ENCODE assay signal across 1 cellular context in genomic region chr19:47225746-47226425, GRCh38.
TF ChIP-seq lines count a peak whose summit lies in the region.

No MANE protein-coding gene starts in this region.

TF ChIP-seq in K562, 482 proteins besides CTCF, POLR2A, EP300 and RAD21 (continued from another document and continues in another):
- TF ChIP-seq ZBTB11 (CRISPR knock-in tag; IDR thresholded peaks at IDR 0.05) (0 out of 6 replicates have a peak, but pooled peaks of 1 of the 3 experiments have one; percentile 30), ZBTB7A (IDR thresholded peaks at IDR 0.05; ENCODE audit: borderline replicate concordance, control insufficient read depth, low read depth, low read length) (peak; percentile 77; the same call in 1 of the 2 replicates), HDAC1 (IDR thresholded peaks at IDR 0.05) (no peak), ZFPM2 (CRISPR knock-in tag; IDR thresholded peaks at IDR 0.05) (no peak), ZBTB49 (CRISPR knock-in tag; IDR thresholded peaks at IDR 0.05; ENCODE audit: borderline replicate concordance) (no peak), FOXA1 (IDR thresholded peaks at IDR 0.05; ENCODE audit: borderline replicate concordance) (no peak), ZFX (CRISPR knock-in tag; IDR thresholded peaks at IDR 0.05) (peak; percentile 87), CBX5 (IDR thresholded peaks at IDR 0.05; ENCODE audit: borderline replicate concordance, low read depth) (no peak), NFATC3 (IDR thresholded peaks at IDR 0.05) (no peak), HIVEP1 (CRISPR knock-in tag; IDR thresholded peaks at IDR 0.05) (no peak), PRDM10 (IDR thresholded peaks at IDR 0.05; ENCODE audit: partially characterized antibody) (no peak), MYNN (IDR thresholded peaks at IDR 0.05) (peak; percentile 69; the same call in 1 of the 2 replicates), MYNN (CRISPR knock-in tag; IDR thresholded peaks at IDR 0.05) (no peak), ESRRA (IDR thresholded peaks at IDR 0.05; ENCODE audit: borderline replicate concordance, low read depth) (no peak; the same call in 1 of the 2 replicates), ZNF395 (CRISPR knock-in tag; IDR thresholded peaks at IDR 0.05) (no peak), GABPA (tag; conservative IDR thresholded peaks at IDR 0.05; ENCODE audit: low read depth) (no peak), NKRF (IDR thresholded peaks at IDR 0.05; ENCODE audit: borderline replicate concordance) (no peak), PREB (CRISPR knock-in tag; IDR thresholded peaks at IDR 0.05) (no peak), NFIC (IDR thresholded peaks at IDR 0.05) (peak; percentile 65; the same call in 1 of the 2 replicates), NFRKB (IDR thresholded peaks at IDR 0.05; ENCODE audit: low read depth) (no peak; the same call in 1 of the 2 replicates), MBD1 (CRISPR knock-in tag; IDR thresholded peaks at IDR 0.05) (no peak), NFYB (IDR thresholded peaks at IDR 0.05; ENCODE audit: extremely low read depth, insufficient read length) (no peak), HDAC6 (IDR thresholded peaks at IDR 0.05; ENCODE audit: low read depth, low read length) (0 out of 2 replicates have a peak, but pooled peaks have one; percentile 45), ZSCAN32 (CRISPR knock-in tag; IDR thresholded peaks at IDR 0.05) (peak; percentile 48; the same call in 1 of the 2 replicates), NUFIP1 (IDR thresholded peaks at IDR 0.05; ENCODE audit: partially characterized antibody) (no peak), ZMIZ1 (IDR thresholded peaks at IDR 0.05; ENCODE audit: low read depth in 2 of 2, low read length in 2 of 2) (peak in 1 of 2 experiments; percentile 94; a peak in 2 of 4 replicates), CHD4 (IDR thresholded peaks at IDR 0.05; ENCODE audit: insufficient read depth, insufficient replicate concordance, low read depth, low read length, poor library complexity, severe bottlenecking) (no peak), ETS1 (conservative IDR thresholded peaks at IDR 0.05; ENCODE audit: control insufficient read depth, low read depth, low read length) (peak; percentile 92), SP2 (IDR thresholded peaks at IDR 0.05; ENCODE audit: extremely low read depth, low read depth, low read length, poor library complexity, severe bottlenecking) (no peak)
